In genomic region chrX:150366951-150367545, GRCh38 we compare ENCODE assay signal across 8 cellular contexts. TPM values are rescaled to one million over a fixed set of nuclear protein-coding genes. Genes with fewer than 3 reads are reported as not detected.
DNase-seq lines count a peak whose midpoint lies in the region; ATAC-seq and TF ChIP-seq lines count a peak whose summit lies in the region.

No MANE protein-coding gene starts in this region.

- peak; percentile 2 to 4 for DNase-seq in activated CD4-positive, alpha-beta T cell treated with anti-CD3 and anti-CD28 coated beads, Interleukin-2, amount 50 U/mL, for 48 hours
- DNase-seq in activated CD4-positive, alpha-beta T cell treated with anti-CD3 and anti-CD28 coated beads for 1 hour, result no peak
- DNase-seq in astrocyte of the cerebellum (ENCODE audit: low read depth), result no peak
- DNase-seq in left lung, result no peak
- peak; percentile 16 for DNase-seq in superior temporal gyrus (ENCODE audit: extremely low spot score)
- DNase-seq in cerebellar cortex (ENCODE audit: low spot score), result no peak

- peak overlapping the region; percentile 51 for H3K4me3 ChIP-seq in astrocyte of the cerebellum (ENCODE audit: low read depth, low read length)
- H3K4me3 ChIP-seq in left lung, result peak overlapping the region in 1 of 2 donors; percentile 52

- intact Hi-C loops in left lung (cut with DNase I), result no loop called here

- H3K9me3 ChIP-seq in left lung, result no peaks in the 10 kb centered on the region

- H3K36me3 ChIP-seq in left lung, result no peaks in the 10 kb centered on the region

- no peak for TF ChIP-seq CTCF in astrocyte of the cerebellum (IDR thresholded peaks at IDR 0.05; ENCODE audit: low read depth, low read length, missing control alignments)
- TF ChIP-seq CTCF in left lung (IDR thresholded peaks at IDR 0.05), result no peak

- ATAC-seq in left lung (no peak), GM18505 (IDR thresholded peaks at IDR 0.05; ENCODE audit: unreplicated experiment) (no peak), GM18520 (IDR thresholded peaks at IDR 0.05; ENCODE audit: unreplicated experiment) (no peak)

- in situ Hi-C loops in astrocyte of the cerebellum (cut with HindIII; ENCODE audit: low sequenced_read_pairs), result no loop called here

- peak overlapping the region; percentile 68 to 82 for H3K27ac ChIP-seq in left lung

- H3K4me1 ChIP-seq in left lung, result peaks cover 0 to 13% of the 10 kb centered on the region in 2 donors

- TF ChIP-seq POLR2A in GM18505 (IDR thresholded peaks at IDR 0.05; ENCODE audit: borderline replicate concordance, extremely low read depth, insufficient read depth, insufficient read length), result no peak

- H3K27me3 ChIP-seq in left lung, result peaks cover 0 to 29% of the 10 kb centered on the region in 2 donors

RNA-seq across cellular contexts. Expression of gene MAMLD1, which starts 3.9 kb away (rescaled TPM):
- 1 to 10 TPM; 3.6 to 4.0 TPM for total RNA-seq in left lung

Comparison
In these comparisons a context has a peak if more than half of its experiments do, and no peak if none do; other contexts are left out.
1. DNase-seq: peak in activated CD4-positive, alpha-beta T cell treated with anti-CD3 and anti-CD28 coated beads, Interleukin-2, amount 50 U/mL, for 48 hours (2 of 2) and superior temporal gyrus (single experiment); none in activated CD4-positive, alpha-beta T cell treated with anti-CD3 and anti-CD28 coated beads for 1 hour (single experiment), astrocyte of the cerebellum (single experiment), left lung (0 of 2) and cerebellar cortex (single experiment).